Comparison of ENCODE assay signal across 35 cellular contexts in genomic region chr6:13988049-13988738, GRCh38.
"Had no signal": no experiment of that assay in that cellular context is flagged by ENCODE, and none has a peak within 500 bp of the region (broad histone marks: within the 10 kb centered on the region; RNA-seq: fewer than 3 reads in every experiment).

No MANE protein-coding gene starts in this region.

- H3K36me3 ChIP-seq: ascending aorta, cardiac muscle cell, colonic mucosa, SJSA1 had no signal

- H3K27me3 ChIP-seq: ascending aorta, cardiac muscle cell, colonic mucosa, SJSA1 had no signal

- H3K4me3 ChIP-seq: ascending aorta, cardiac muscle cell, colonic mucosa, SJSA1 had no signal

- H3K4me3 Mint-ChIP-seq: activated CD4-positive, alpha-beta memory T cell treated with anti-CD3 and anti-CD28 coated beads, Interleukin-2, amount 10 ng/mL, durations not matched to agents 7 days and 5 days; activated CD8-positive, alpha-beta memory T cell treated with anti-CD3 and anti-CD28 coated beads, Interleukin-2, amount 10 ng/mL, durations not matched to agents 7 days and 5 days; activated naive CD4-positive, alpha-beta T cell treated with anti-CD3 and anti-CD28 coated beads, Interleukin-2, amount 50 U/mL, for 24 hours; activated naive CD8-positive, alpha-beta T cell treated with anti-CD3 and anti-CD28 coated beads, Interleukin-2, amount 10 ng/mL, durations not matched to agents 7 days and 5 days; central memory CD8-positive, alpha-beta T cell had no signal

- DNase-seq: activated CD4-positive, alpha-beta memory T cell treated with anti-CD3 and anti-CD28 coated beads, Interleukin-2, amount 10 ng/mL, durations not matched to agents 7 days and 5 days; activated CD4-positive, alpha-beta T cell treated with anti-CD3 and anti-CD28 coated beads for 1 hour; activated CD4-positive, alpha-beta T cell treated with anti-CD3 and anti-CD28 coated beads for 48 hours; activated CD4-positive, CD25-positive, alpha-beta regulatory T cell; activated CD8-positive, alpha-beta memory T cell treated with anti-CD3 and anti-CD28 coated beads for 24 hours; activated CD8-positive, alpha-beta memory T cell treated with anti-CD3 and anti-CD28 coated beads, Interleukin-2, amount 10 ng/mL, durations not matched to agents 7 days and 5 days; activated CD8-positive, alpha-beta memory T cell treated with anti-CD3 and anti-CD28 coated beads, Interleukin-2, amount 50 U/mL, for 48 hours; activated gamma-delta T cell; activated naive CD4-positive, alpha-beta T cell treated with Interleukin-2 at 50 U/mL for 16 hours; activated naive CD8-positive, alpha-beta T cell treated with anti-CD3 and anti-CD28 coated beads, Interleukin-2, amount 10 ng/mL, durations not matched to agents 7 days and 5 days; amygdala; colonic mucosa; Karpas-422; NCI-H1048; NCI-H1105 treated with DMSO at 0.1 percent for 48 hours; NCI-H1436 treated with DMSO at 0.1 percent for 48 hours; NCI-H1694 treated with DMSO at 0.1 percent for 48 hours; NCI-H2029; NCI-H345; NCI-H526 treated with DMSO at 0.1 percent for 48 hours; NCI-H774; SHP77 treated with DMSO at 0.1 percent for 48 hours; SW 1271; T-helper 1 cell; T-helper 2 cell; T-helper 9 cell had no signal

- H3K27ac Mint-ChIP-seq: activated CD4-positive, alpha-beta memory T cell treated with anti-CD3 and anti-CD28 coated beads, Interleukin-2, amount 10 ng/mL, durations not matched to agents 7 days and 5 days; activated CD8-positive, alpha-beta memory T cell treated with anti-CD3 and anti-CD28 coated beads, Interleukin-2, amount 10 ng/mL, durations not matched to agents 7 days and 5 days; activated naive CD4-positive, alpha-beta T cell treated with anti-CD3 and anti-CD28 coated beads, Interleukin-2, amount 50 U/mL, for 24 hours; activated naive CD8-positive, alpha-beta T cell treated with anti-CD3 and anti-CD28 coated beads, Interleukin-2, amount 10 ng/mL, durations not matched to agents 7 days and 5 days; activated T-helper 2 cell treated with anti-CD3 and anti-CD28 coated beads, Interferon-gamma antibody, Interleukin-2, Interleukin-4, amounts not matched to agents 10 μg/mL and 5 μg/mL and 100 μg/mL, durations not matched to agents 14 hours and 24 hours and 36 hours had no signal

- H3K9me3 ChIP-seq: ascending aorta, colonic mucosa, SJSA1 had no signal

- H3K27ac ChIP-seq: ascending aorta, cardiac muscle cell, colonic mucosa, SJSA1, VCaP had no signal

- H3K4me1 ChIP-seq: ascending aorta, colonic mucosa had no signal

- H3K36me3 Mint-ChIP-seq: activated CD8-positive, alpha-beta memory T cell treated with anti-CD3 and anti-CD28 coated beads, Interleukin-2, amount 10 ng/mL, durations not matched to agents 7 days and 5 days; activated naive CD4-positive, alpha-beta T cell treated with anti-CD3 and anti-CD28 coated beads, Interleukin-2, amount 50 U/mL, for 24 hours; activated naive CD8-positive, alpha-beta T cell treated with anti-CD3 and anti-CD28 coated beads, Interleukin-2, amount 10 ng/mL, durations not matched to agents 7 days and 5 days had no signal

- ATAC-seq: activated CD8-positive, alpha-beta memory T cell treated with anti-CD3 and anti-CD28 coated beads, Interleukin-2, amount 10 ng/mL, durations not matched to agents 7 days and 5 days; Panc1; SK-N-SH treated with all-trans-retinoic acid at 6 μM for 48 hours had no signal

- H3K9me3 Mint-ChIP-seq: activated CD4-positive, alpha-beta memory T cell treated with anti-CD3 and anti-CD28 coated beads, Interleukin-2, amount 10 ng/mL, durations not matched to agents 7 days and 5 days; activated naive CD4-positive, alpha-beta T cell treated with anti-CD3 and anti-CD28 coated beads, Interleukin-2, amount 50 U/mL, for 24 hours; activated naive CD8-positive, alpha-beta T cell treated with anti-CD3 and anti-CD28 coated beads, Interleukin-2, amount 10 ng/mL, durations not matched to agents 7 days and 5 days; activated T-helper 2 cell treated with anti-CD3 and anti-CD28 coated beads, Interferon-gamma antibody, Interleukin-2, Interleukin-4, amounts not matched to agents 10 μg/mL and 5 μg/mL and 100 μg/mL, durations not matched to agents 14 hours and 24 hours and 36 hours; central memory CD8-positive, alpha-beta T cell had no signal

- H3K4me1 Mint-ChIP-seq: activated CD4-positive, alpha-beta memory T cell treated with anti-CD3 and anti-CD28 coated beads, Interleukin-2, amount 10 ng/mL, durations not matched to agents 7 days and 5 days; activated CD8-positive, alpha-beta memory T cell treated with anti-CD3 and anti-CD28 coated beads, Interleukin-2, amount 10 ng/mL, durations not matched to agents 7 days and 5 days; activated naive CD8-positive, alpha-beta T cell treated with anti-CD3 and anti-CD28 coated beads, Interleukin-2, amount 10 ng/mL, durations not matched to agents 7 days and 5 days; central memory CD8-positive, alpha-beta T cell had no signal
